Comparison of ENCODE assay signal across 8 cellular contexts in the genomic region with DNA sequence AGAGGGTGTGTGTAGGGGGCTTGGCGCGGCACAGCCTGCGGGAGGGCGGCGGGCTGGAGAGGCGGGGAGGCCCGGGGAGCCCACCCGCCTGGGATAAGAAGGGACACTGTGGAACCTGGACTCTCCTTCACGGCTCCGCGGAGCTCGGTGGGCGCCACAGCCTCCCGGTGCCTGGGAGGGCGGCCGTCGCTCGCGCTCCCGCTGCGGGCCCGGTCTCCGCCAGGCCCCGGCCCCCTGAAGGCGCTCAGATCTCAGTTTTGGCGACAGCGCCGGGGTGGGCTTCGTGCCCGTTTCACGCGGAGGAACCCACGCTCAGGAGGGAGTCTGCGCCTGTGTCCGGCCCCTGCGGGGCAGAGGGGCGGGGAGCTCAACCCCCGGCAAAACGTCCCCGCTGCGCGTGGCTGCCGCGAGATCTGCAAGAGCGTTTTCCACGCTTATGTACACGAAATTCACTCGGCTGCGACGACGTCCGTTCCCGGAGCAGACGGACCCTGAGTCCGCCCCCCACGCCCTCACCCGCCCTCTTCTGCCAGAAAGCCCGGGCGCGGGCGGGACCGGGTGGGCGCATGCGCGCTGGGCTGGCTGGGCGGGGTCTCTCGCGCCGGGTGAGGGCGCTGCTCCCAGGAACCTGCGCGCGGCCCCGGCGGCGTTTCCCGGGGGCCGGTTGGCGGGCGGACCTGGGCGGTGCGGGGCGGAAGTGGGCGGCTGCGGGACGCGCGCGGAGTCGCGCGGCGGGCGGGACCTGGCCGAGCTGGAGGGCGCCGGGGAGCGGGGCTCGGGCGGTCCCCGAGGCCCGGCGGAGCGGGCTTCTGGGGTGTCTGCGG. TPM values are rescaled to one million over a fixed set of nuclear protein-coding genes. Genes with fewer than 3 reads are reported as not detected.
DNase-seq lines count a peak whose midpoint lies in the region; ATAC-seq and TF ChIP-seq lines count a peak whose summit lies in the region.

A gene (plus strand): TSS at position 704 of the 824 bp plus-strand sequence.

- peaks cover 19% of the 10 kb centered on the region for H3K4me1 ChIP-seq in SJSA1 (replicated peaks)
- no peaks in the 10 kb centered on the region for H3K4me1 ChIP-seq in foreskin keratinocyte
- peaks cover 40% of the 10 kb centered on the region for H3K4me1 ChIP-seq in neuron (ENCODE audit: insufficient read depth, low read length)
- H3K4me1 ChIP-seq in subcutaneous abdominal adipose tissue (ENCODE audit: control insufficient read depth in 5 of 5, insufficient read depth in 5 of 5, low read length in 5 of 5), result peaks cover 7 to 45% (median 38%) of the 10 kb centered on the region in 5 donors

- H3K9me3 ChIP-seq in MG63, result no peaks in the 10 kb centered on the region
- H3K9me3 ChIP-seq in SJSA1 (replicated peaks), result no peaks in the 10 kb centered on the region
- no peaks in the 10 kb centered on the region for H3K9me3 ChIP-seq in neuron (ENCODE audit: low read length)
- H3K9me3 ChIP-seq in subcutaneous abdominal adipose tissue (ENCODE audit: control insufficient read depth in 5 of 5, low read length in 5 of 5), result no peaks in the 10 kb centered on the region

- in situ Hi-C loops in G401 (cut with HindIII; ENCODE audit: low sequenced_read_pairs), result no loop called here

- peak; percentile 30 for TF ChIP-seq CTCF in foreskin keratinocyte (conservative IDR thresholded peaks at IDR 0.05)

- H3K4me3 ChIP-seq in H7 (ENCODE audit: insufficient read depth, low read depth, low read length) (peak within 1 kb of the TSS; percentile 97), MG63 (peak within 1 kb of the TSS; percentile 93), SJSA1 (peak within 1 kb of the TSS; percentile 99), neuron (ENCODE audit: low read length) (peak within 1 kb of the TSS; percentile 93), subcutaneous abdominal adipose tissue (ENCODE audit: low read depth in 1 of 5, low read length in 5 of 5) (peak within 1 kb of the TSS; percentile 81 to 98 (median 91))

- peak; percentile 73 for ATAC-seq in foreskin keratinocyte

- H3K36me3 ChIP-seq in H7 (replicated peaks; ENCODE audit: control insufficient read depth, insufficient read depth, low read length), result peaks cover 17% of the 10 kb centered on the region
- H3K36me3 ChIP-seq in MG63, result peaks cover 23% of the 10 kb centered on the region
- peaks cover 29% of the 10 kb centered on the region for H3K36me3 ChIP-seq in SJSA1
- peaks cover 20% of the 10 kb centered on the region for H3K36me3 ChIP-seq in neuron (ENCODE audit: insufficient read depth, low read length)
- peaks cover 0 to 19% (median 17%) of the 10 kb centered on the region in 5 donors for H3K36me3 ChIP-seq in subcutaneous abdominal adipose tissue (ENCODE audit: control insufficient read depth in 5 of 5, insufficient read depth in 5 of 5, low read length in 5 of 5)

- H3K27me3 ChIP-seq in H7 (ENCODE audit: control insufficient read depth, insufficient read depth, low read length) (peaks cover 2% of the 10 kb centered on the region), MG63 (no peaks in the 10 kb centered on the region), SJSA1 (replicated peaks) (no peaks in the 10 kb centered on the region), foreskin keratinocyte (no peaks in the 10 kb centered on the region), neuron (ENCODE audit: insufficient read depth, low read length) (no peaks in the 10 kb centered on the region), subcutaneous abdominal adipose tissue (ENCODE audit: control insufficient read depth in 5 of 5, insufficient read depth in 4 of 5, low read length in 5 of 5) (no peaks in the 10 kb centered on the region)

- H2AFZ ChIP-seq in neuron (ENCODE audit: low read depth, low read length), result peak within 1 kb of the TSS; percentile 52

- peak within 1 kb of the TSS; percentile 28 to 94 (median 83) for H3K9ac ChIP-seq in subcutaneous abdominal adipose tissue (ENCODE audit: low read length in 5 of 5)

- DNase-seq in G401 (ENCODE audit: low spot score), result peak; percentile 85
- DNase-seq in H7, result peak; percentile 100
- peak; percentile 89 for DNase-seq in MG63
- peak; percentile 78 to 91 for DNase-seq in SJSA1 (ENCODE audit: low read depth in 1 of 2, low spot score in 2 of 2)
- peak; percentile 91 for DNase-seq in activated gamma-delta T cell treated with anti-CD3 and anti-CD28 coated beads, Interleukin-2, amount 50 U/mL, for 16 hours (ENCODE audit: low read depth)
- peak in 1 of 2 donors; percentile 54 for DNase-seq in foreskin keratinocyte

- H3K27ac ChIP-seq in SJSA1 (peak within 1 kb of the TSS; percentile 34), foreskin keratinocyte (peak within 1 kb of the TSS; percentile 82), subcutaneous abdominal adipose tissue (ENCODE audit: low read depth, low read length) (peak within 1 kb of the TSS; percentile 62)

RNA-seq across cellular contexts. Expression of the gene that starts here (rescaled TPM):
- 93.6 and 118 TPM in 2 replicates for total RNA-seq in G401 (2014; rRNA removed; shearing (Covaris generic))
- 112 and 121 TPM in 2 replicates for total RNA-seq in H7 (2014; rRNA removed; shearing (Covaris generic))
- total RNA-seq in MG63 (2014; rRNA removed; shearing (Covaris generic); ENCODE audit: low replicate concordance), result 56.3 and 75.6 TPM in 2 replicates
- total RNA-seq in SJSA1 (2014; rRNA removed; shearing (Covaris generic)), result 35.2 and 41.9 TPM in 2 replicates
- 47.5 and 51.3 TPM in 2 replicates for total RNA-seq in foreskin keratinocyte
- polyA plus RNA-seq in foreskin keratinocyte, result 50.3 and 54.3 TPM in 2 replicates
